Comparison of ENCODE assay signal across 1 cellular context in genomic region chr17:74445156-74445555, GRCh38.
A peak's percentile ranks its signal among the peaks of the same experiment; 100 is the strongest.
TF ChIP-seq lines count a peak whose summit lies in the region.

No MANE protein-coding gene starts in this region.

TF ChIP-seq in HepG2, 621 proteins besides CTCF, POLR2A, EP300 and RAD21:
- TF ChIP-seq ZNF224 (CRISPR knock-in tag; IDR thresholded peaks at IDR 0.05): 0 out of 2 replicates have a peak, but pooled peaks have one; percentile 36
- TF ChIP-seq NCOA2 (CRISPR knock-in tag; IDR thresholded peaks at IDR 0.05): no peak
